20 cellular contexts compared by ENCODE assay signal in the genomic region with DNA sequence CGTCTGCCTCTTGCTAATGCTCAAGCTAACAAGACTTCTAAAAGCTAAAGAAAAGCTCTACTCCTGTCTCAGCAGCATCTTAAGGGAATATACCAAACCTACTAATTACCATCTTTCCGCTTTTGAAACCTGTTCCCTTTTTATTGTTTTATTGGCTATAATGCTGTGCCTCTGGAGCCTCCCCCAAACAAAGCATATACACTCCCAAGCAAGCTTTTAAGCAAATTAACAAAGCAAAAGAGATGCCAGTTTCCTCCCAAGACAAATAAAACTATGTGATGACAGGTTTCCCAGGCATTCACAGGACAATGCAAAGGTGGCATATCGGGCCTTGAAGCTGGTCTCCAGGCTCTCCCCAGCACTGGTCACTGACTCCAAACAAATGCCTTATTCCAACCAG. TPM values are rescaled to one million over a fixed set of nuclear protein-coding genes. Genes with fewer than 3 reads are reported as not detected.
A peak's percentile ranks its signal among the peaks of the same experiment; 100 is the strongest.
DNase-seq lines count a peak whose midpoint lies in the region; ATAC-seq and TF ChIP-seq lines count a peak whose summit lies in the region.
"Had no signal": no experiment of that assay in that cellular context is flagged by ENCODE, and none has a peak within 500 bp of the region (broad histone marks: within the 10 kb centered on the region; RNA-seq: fewer than 3 reads in every experiment).

No MANE protein-coding gene starts in this region.

- peaks cover 16% of the 10 kb centered on the region for H3K4me1 Mint-ChIP-seq in stimulated activated effector memory CD8-positive, alpha-beta T cell treated with anti-CD3 and anti-CD28 coated beads, Interleukin-12 subunit alpha, Interleukin-12 subunit beta, amount 100 ng/mL, for 72 hours
- H3K4me1 Mint-ChIP-seq: B cell had no signal

- H3K27ac ChIP-seq in HEK293 (ENCODE audit: extremely low read depth, low read depth, low read length), result no peak overlapping the region
- H3K27ac ChIP-seq in VCaP, result peak overlapping the region; percentile 3; the same call in 1 of the 2 replicates
- peak overlapping the region; percentile 49 for H3K27ac ChIP-seq in colonic mucosa
- no peak overlapping the region for H3K27ac ChIP-seq in suprapubic skin
- H3K27ac ChIP-seq: BLaER1 treated with 17β-estradiol and CSF1 and Interleukin-3, amounts not matched to agents 10 nM and 100 nM; GM23248 had no signal

- DNase-seq in colonic mucosa, result peak; percentile 45
- peak in 1 of 3 donors; percentile 28 for DNase-seq in mucosa of descending colon
- DNase-seq in suprapubic skin (ENCODE audit: low spot score in 2 of 2), result no peak
- no peak for DNase-seq in stimulated activated effector memory CD8-positive, alpha-beta T cell treated with anti-CD3 and anti-CD28 coated beads, Interleukin-12 subunit alpha, Interleukin-12 subunit beta, amount 100 ng/mL, for 72 hours (ENCODE audit: low spot score in 2 of 2)
- DNase-seq: CD8-positive, alpha-beta T cell; DMS 273 treated with DMSO at 0.1 percent for 48 hours; DMS53; DND-41; EL; GM23248; IMR-90 had no signal

- no peaks in the 10 kb centered on the region for H3K27me3 ChIP-seq in colonic mucosa
- no peaks in the 10 kb centered on the region for H3K27me3 ChIP-seq in suprapubic skin
- H3K27me3 ChIP-seq: BLaER1 treated with 17β-estradiol and CSF1 and Interleukin-3, amounts not matched to agents 10 nM and 100 nM had no signal

- no peak for TF ChIP-seq POLR2A in suprapubic skin (IDR thresholded peaks at IDR 0.05)

- ATAC-seq in mucosa of descending colon, result peak; percentile 85
- no peak for ATAC-seq in stimulated activated effector memory CD8-positive, alpha-beta T cell treated with anti-CD3 and anti-CD28 coated beads, Interleukin-12 subunit alpha, Interleukin-12 subunit beta, amount 100 ng/mL, for 72 hours
- ATAC-seq in HG03378 (IDR thresholded peaks at IDR 0.05; ENCODE audit: unreplicated experiment), result no peak
- ATAC-seq: CD8-positive, alpha-beta T cell had no signal

- no peak overlapping the region for H3K4me3 Mint-ChIP-seq in stimulated activated effector memory CD8-positive, alpha-beta T cell treated with anti-CD3 and anti-CD28 coated beads, Interleukin-12 subunit alpha, Interleukin-12 subunit beta, amount 100 ng/mL, for 72 hours
- H3K4me3 Mint-ChIP-seq: B cell; CD8-positive, alpha-beta T cell had no signal

- no peaks in the 10 kb centered on the region for H3K9me3 Mint-ChIP-seq in stimulated activated effector memory CD8-positive, alpha-beta T cell treated with anti-CD3 and anti-CD28 coated beads, Interleukin-12 subunit alpha, Interleukin-12 subunit beta, amount 100 ng/mL, for 72 hours
- H3K9me3 Mint-ChIP-seq: CD8-positive, alpha-beta T cell had no signal

- H3K4me1 ChIP-seq in HEK293 (ENCODE audit: control insufficient read depth, insufficient read depth, low read length), result no peaks in the 10 kb centered on the region
- H3K4me1 ChIP-seq in colonic mucosa, result peaks cover 3% of the 10 kb centered on the region
- H3K4me1 ChIP-seq in mucosa of descending colon (ENCODE audit: low read depth), result peaks cover 9% of the 10 kb centered on the region
- peaks cover 17% of the 10 kb centered on the region for H3K4me1 ChIP-seq in suprapubic skin

- peaks cover 3 to 92% of the 10 kb centered on the region in 2 experiments; a peak in 2 of 3 replicates for H3K36me3 ChIP-seq in HEK293 (ENCODE audit: control insufficient read depth in 2 of 2, insufficient read depth in 1 of 2, low read length in 2 of 2)
- no peaks in the 10 kb centered on the region for H3K36me3 ChIP-seq in colonic mucosa
- H3K36me3 ChIP-seq in mucosa of descending colon (ENCODE audit: low read depth), result no peaks in the 10 kb centered on the region
- H3K36me3 ChIP-seq in suprapubic skin, result peaks cover 50% of the 10 kb centered on the region

- intact Hi-C loops in colonic mucosa (cut with DNase I), result loop anchor here (10.0 kb wide), 2 partner anchors 99 to 309 kb away; no protein-coding TSS in a partner anchor
- intact Hi-C loops in mucosa of descending colon (cut with DNase I, micrococcal nuclease), result no loop called here

- POLR2A ChIA-PET in HEK293 (lab: Yijun Ruan, JAX), result interaction anchor here (0.6 kb wide), 1 partner anchor 479 kb away, joined by 3 read pairs; no protein-coding TSS in a partner anchor

- no peaks in the 10 kb centered on the region for H3K9me3 ChIP-seq in HEK293 (ENCODE audit: control insufficient read depth, insufficient read depth, low read depth, low read length)
- no peaks in the 10 kb centered on the region for H3K9me3 ChIP-seq in colonic mucosa
- H3K9me3 ChIP-seq in mucosa of descending colon, result no peaks in the 10 kb centered on the region
- H3K9me3 ChIP-seq in suprapubic skin, result no peaks in the 10 kb centered on the region
- H3K9me3 ChIP-seq: BLaER1 treated with 17β-estradiol and CSF1 and Interleukin-3, amounts not matched to agents 10 nM and 100 nM; HAP-1 had no signal

- WGBS in suprapubic skin, result 85% methylated on average over 3 of the region's 3 CpGs

- CTCF ChIA-PET in HEK293 (lab: Yijun Ruan, JAX), result interaction anchor here (0.7 kb wide), 1 partner anchor 284 kb away, joined by 3 read pairs; no protein-coding TSS in a partner anchor

- TF ChIP-seq CTCF in HEK293 (tag by site-specific recombination; IDR thresholded peaks at IDR 0.05), result no peak
- TF ChIP-seq CTCF in VCaP (conservative IDR thresholded peaks at IDR 0.05), result no peak
- no peak for TF ChIP-seq CTCF in colonic mucosa (IDR thresholded peaks at IDR 0.05)
- TF ChIP-seq CTCF in mucosa of descending colon (IDR thresholded peaks at IDR 0.05), result no peak
- no peak for TF ChIP-seq CTCF in suprapubic skin (IDR thresholded peaks at IDR 0.05)

- no peak overlapping the region for H3K27ac Mint-ChIP-seq in stimulated activated effector memory CD8-positive, alpha-beta T cell treated with anti-CD3 and anti-CD28 coated beads, Interleukin-12 subunit alpha, Interleukin-12 subunit beta, amount 100 ng/mL, for 72 hours
- H3K27ac Mint-ChIP-seq: B cell; CD8-positive, alpha-beta T cell had no signal

- H3K9ac ChIP-seq in colonic mucosa (ENCODE audit: low read depth in 2 of 2, low read length in 2 of 2), result peak overlapping the region in 1 of 2 donors; percentile 54
- H3K9ac ChIP-seq: GM23248 had no signal

- H3K4me3 ChIP-seq in HEK293 (ENCODE audit: low read depth, low read length) (no peak overlapping the region), colonic mucosa (no peak overlapping the region), mucosa of descending colon (no peak overlapping the region), suprapubic skin (no peak overlapping the region)
- H3K4me3 ChIP-seq: BLaER1 treated with 17β-estradiol and CSF1 and Interleukin-3, amounts not matched to agents 10 nM and 100 nM; GM23248; HAP-1 had no signal

- TF ChIP-seq EP300 in suprapubic skin (IDR thresholded peaks at IDR 0.05), result no peak

- H3K36me3 Mint-ChIP-seq in stimulated activated effector memory CD8-positive, alpha-beta T cell treated with anti-CD3 and anti-CD28 coated beads, Interleukin-12 subunit alpha, Interleukin-12 subunit beta, amount 100 ng/mL, for 72 hours, result peaks cover 100% of the 10 kb centered on the region

TF ChIP-seq in HEK293, 187 proteins besides CTCF, POLR2A, EP300 and RAD21:
- TF ChIP-seq BCL11A (tag by site-specific recombination; IDR thresholded peaks at IDR 0.05; ENCODE audit: low read depth), result no peak
- TF ChIP-seq WT1 (tag by site-specific recombination; IDR thresholded peaks at IDR 0.05), result 0 out of 2 replicates have a peak, but pooled peaks have one; percentile 35
- TF ChIP-seq ZBTB7A (tag by site-specific recombination; IDR thresholded peaks at IDR 0.05; ENCODE audit: low read depth), result no peak

RNA-seq across cellular contexts. Expression of a gene that starts 52.9 kb away (rescaled TPM):
- total RNA-seq in colonic mucosa (10 to 100 TPM; 47.8 to 52.9 TPM), mucosa of descending colon (10 to 100 TPM; 49.0 to 68.6 (median 55.8) TPM), suprapubic skin (10 to 100 TPM; 27.3 to 61.4 (median 39.2) TPM)

RNA-seq across cellular contexts. Expression of a gene that starts 58.4 kb away (rescaled TPM):
- total RNA-seq in colonic mucosa (10 to 100 TPM; 18.8 to 22.7 TPM), mucosa of descending colon (10 to 100 TPM in 2 of 3 donors, 1 to 10 TPM in 1; 7.3 to 22.0 (median 21.5) TPM), suprapubic skin (1 to 10 TPM in 1 of 4 donors, under 1 TPM in 1, not detected in 2; 0.89 to 5.3 TPM)
- total RNA-seq: A172, G401, GM23248, H4, IMR-90 had no signal

Comparison
In these comparisons a context has a peak if more than half of its experiments do, and no peak if none do; other contexts are left out.
1. H3K27ac ChIP-seq: peak in VCaP (single experiment) and colonic mucosa (single experiment); none in HEK293 (single experiment) and suprapubic skin (single experiment).